1 cellular context compared by ENCODE assay signal in the genomic region with DNA sequence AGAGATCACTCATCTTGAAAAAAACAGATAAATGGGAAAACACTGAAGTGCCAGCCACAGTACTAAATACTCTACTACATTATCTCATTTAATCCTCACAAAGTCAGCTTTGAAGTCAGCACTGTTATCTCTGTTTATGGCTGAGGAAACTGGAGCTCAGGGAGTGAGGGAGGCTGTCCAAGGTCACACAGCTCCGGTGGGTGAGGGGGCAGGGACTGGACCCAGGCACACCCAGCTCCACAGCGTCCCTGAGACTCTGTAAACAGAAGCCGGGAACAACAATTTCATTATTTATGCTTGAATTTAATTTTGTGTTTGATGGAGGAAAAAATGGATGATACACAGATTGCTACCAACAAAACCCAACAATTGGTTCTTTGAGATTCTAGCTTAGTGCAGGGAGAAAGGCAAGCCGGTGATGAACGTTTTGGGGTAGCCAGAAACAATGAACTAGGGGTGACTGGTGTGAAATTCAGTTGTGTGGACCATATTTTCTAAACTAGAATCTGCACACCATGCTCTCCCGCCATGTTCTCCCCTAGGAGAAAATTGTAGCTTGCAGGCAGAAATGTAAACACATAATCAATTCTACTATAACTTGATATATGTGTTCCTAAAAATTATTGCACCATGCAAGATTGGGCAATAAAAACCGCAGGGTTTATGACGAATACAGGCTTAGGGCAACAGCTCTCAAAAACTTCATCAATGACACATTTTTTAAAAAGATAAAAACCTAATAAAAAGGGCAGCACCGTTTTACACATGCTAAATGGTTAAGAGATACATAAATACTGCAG.
TF ChIP-seq lines count a peak whose summit lies in the region.

A gene with protein sequence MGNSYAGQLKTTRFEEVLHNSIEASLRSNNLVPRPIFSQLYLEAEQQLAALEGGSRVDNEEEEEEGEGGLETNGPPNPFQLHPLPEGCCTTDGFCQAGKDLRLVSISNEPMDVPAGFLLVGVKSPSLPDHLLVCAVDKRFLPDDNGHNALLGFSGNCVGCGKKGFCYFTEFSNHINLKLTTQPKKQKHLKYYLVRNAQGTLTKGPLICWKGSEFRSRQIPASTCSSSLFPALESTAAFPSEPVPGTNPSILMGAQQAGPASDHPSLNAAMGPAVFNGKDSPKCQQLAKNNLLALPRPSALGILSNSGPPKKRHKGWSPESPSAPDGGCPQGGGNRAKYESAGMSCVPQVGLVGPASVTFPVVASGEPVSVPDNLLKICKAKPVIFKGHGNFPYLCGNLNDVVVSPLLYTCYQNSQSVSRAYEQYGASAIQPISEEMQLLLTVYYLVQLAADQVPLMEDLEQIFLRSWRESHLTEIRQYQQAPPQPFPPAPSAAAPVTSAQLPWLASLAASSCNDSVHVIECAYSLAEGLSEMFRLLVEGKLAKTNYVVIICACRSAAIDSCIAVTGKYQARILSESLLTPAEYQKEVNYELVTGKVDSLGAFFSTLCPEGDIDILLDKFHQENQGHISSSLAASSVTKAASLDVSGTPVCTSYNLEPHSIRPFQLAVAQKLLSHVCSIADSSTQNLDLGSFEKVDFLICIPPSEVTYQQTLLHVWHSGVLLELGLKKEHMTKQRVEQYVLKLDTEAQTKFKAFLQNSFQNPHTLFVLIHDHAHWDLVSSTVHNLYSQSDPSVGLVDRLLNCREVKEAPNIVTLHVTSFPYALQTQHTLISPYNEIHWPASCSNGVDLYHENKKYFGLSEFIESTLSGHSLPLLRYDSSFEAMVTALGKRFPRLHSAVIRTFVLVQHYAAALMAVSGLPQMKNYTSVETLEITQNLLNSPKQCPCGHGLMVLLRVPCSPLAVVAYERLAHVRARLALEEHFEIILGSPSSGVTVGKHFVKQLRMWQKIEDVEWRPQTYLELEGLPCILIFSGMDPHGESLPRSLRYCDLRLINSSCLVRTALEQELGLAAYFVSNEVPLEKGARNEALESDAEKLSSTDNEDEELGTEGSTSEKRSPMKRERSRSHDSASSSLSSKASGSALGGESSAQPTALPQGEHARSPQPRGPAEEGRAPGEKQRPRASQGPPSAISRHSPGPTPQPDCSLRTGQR (N-terminal part only) (plus strand): TSS at position 768 of the 800 bp plus-strand sequence. CDS start 22,570 bp downstream, outside the sequence.

TF ChIP-seq in HepG2, 621 proteins besides CTCF, POLR2A, EP300 and RAD21 (continued from another document and continues in another):
- TF ChIP-seq, protein P1, sequence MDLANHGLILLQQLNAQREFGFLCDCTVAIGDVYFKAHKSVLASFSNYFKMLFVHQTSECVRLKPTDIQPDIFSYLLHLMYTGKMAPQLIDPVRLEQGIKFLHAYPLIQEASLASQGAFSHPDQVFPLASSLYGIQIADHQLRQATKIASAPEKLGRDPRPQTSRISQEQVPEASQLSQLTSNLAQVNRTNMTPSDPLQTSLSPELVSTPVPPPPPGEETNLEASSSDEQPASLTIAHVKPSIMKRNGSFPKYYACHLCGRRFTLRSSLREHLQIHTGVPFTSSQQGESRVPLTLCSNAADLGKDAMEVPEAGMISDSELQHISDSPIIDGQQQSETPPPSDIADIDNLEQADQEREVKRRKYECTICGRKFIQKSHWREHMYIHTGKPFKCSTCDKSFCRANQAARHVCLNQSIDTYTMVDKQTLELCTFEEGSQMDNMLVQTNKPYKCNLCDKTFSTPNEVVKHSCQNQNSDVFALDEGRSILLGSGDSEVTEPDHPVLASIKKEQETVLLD (CRISPR knock-in tag; IDR thresholded peaks at IDR 0.05; ENCODE audit: low read depth), result no peak
- TF ChIP-seq, protein P2, sequence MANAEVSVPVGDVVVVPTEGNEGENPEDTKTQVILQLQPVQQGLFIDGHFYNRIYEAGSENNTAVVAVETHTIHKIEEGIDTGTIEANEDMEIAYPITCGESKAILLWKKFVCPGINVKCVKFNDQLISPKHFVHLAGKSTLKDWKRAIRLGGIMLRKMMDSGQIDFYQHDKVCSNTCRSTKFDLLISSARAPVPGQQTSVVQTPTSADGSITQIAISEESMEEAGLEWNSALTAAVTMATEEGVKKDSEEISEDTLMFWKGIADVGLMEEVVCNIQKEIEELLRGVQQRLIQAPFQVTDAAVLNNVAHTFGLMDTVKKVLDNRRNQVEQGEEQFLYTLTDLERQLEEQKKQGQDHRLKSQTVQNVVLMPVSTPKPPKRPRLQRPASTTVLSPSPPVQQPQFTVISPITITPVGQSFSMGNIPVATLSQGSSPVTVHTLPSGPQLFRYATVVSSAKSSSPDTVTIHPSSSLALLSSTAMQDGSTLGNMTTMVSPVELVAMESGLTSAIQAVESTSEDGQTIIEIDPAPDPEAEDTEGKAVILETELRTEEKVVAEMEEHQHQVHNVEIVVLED (CRISPR knock-in tag; IDR thresholded peaks at IDR 0.05; ENCODE audit: borderline replicate concordance), result 0 out of 2 replicates have a peak, but pooled peaks have one; percentile 35
- no peak for TF ChIP-seq ZNF260 (CRISPR knock-in tag; IDR thresholded peaks at IDR 0.05; ENCODE audit: borderline replicate concordance, low read depth)
- TF ChIP-seq, protein P3, sequence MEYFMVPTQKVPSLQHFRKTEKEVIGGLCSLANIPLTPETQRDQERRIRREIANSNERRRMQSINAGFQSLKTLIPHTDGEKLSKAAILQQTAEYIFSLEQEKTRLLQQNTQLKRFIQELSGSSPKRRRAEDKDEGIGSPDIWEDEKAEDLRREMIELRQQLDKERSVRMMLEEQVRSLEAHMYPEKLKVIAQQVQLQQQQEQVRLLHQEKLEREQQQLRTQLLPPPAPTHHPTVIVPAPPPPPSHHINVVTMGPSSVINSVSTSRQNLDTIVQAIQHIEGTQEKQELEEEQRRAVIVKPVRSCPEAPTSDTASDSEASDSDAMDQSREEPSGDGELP (IDR thresholded peaks at IDR 0.05; ENCODE audit: borderline replicate concordance, low read depth), result no peak
- TF ChIP-seq, protein P4, sequence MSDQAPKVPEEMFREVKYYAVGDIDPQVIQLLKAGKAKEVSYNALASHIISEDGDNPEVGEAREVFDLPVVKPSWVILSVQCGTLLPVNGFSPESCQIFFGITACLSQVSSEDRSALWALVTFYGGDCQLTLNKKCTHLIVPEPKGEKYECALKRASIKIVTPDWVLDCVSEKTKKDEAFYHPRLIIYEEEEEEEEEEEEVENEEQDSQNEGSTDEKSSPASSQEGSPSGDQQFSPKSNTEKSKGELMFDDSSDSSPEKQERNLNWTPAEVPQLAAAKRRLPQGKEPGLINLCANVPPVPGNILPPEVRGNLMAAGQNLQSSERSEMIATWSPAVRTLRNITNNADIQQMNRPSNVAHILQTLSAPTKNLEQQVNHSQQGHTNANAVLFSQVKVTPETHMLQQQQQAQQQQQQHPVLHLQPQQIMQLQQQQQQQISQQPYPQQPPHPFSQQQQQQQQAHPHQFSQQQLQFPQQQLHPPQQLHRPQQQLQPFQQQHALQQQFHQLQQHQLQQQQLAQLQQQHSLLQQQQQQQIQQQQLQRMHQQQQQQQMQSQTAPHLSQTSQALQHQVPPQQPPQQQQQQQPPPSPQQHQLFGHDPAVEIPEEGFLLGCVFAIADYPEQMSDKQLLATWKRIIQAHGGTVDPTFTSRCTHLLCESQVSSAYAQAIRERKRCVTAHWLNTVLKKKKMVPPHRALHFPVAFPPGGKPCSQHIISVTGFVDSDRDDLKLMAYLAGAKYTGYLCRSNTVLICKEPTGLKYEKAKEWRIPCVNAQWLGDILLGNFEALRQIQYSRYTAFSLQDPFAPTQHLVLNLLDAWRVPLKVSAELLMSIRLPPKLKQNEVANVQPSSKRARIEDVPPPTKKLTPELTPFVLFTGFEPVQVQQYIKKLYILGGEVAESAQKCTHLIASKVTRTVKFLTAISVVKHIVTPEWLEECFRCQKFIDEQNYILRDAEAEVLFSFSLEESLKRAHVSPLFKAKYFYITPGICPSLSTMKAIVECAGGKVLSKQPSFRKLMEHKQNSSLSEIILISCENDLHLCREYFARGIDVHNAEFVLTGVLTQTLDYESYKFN (CRISPR knock-in tag; conservative IDR thresholded peaks at IDR 0.05), result peak; percentile 94
- TF ChIP-seq ARID2 (CRISPR knock-in tag; IDR thresholded peaks at IDR 0.05; ENCODE audit: borderline replicate concordance), result no peak
- TF ChIP-seq SNRNP70 (IDR thresholded peaks at IDR 0.05; ENCODE audit: low read depth, low read length), result no peak
- no peak for TF ChIP-seq SP1 (IDR thresholded peaks at IDR 0.05)
- no peak for TF ChIP-seq SP1 (CRISPR knock-in tag; IDR thresholded peaks at IDR 0.05)
- TF ChIP-seq, protein P5, sequence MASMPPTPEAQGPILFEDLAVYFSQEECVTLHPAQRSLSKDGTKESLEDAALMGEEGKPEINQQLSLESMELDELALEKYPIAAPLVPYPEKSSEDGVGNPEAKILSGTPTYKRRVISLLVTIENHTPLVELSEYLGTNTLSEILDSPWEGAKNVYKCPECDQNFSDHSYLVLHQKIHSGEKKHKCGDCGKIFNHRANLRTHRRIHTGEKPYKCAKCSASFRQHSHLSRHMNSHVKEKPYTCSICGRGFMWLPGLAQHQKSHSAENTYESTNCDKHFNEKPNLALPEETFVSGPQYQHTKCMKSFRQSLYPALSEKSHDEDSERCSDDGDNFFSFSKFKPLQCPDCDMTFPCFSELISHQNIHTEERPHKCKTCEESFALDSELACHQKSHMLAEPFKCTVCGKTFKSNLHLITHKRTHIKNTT (CRISPR knock-in tag; IDR thresholded peaks at IDR 0.05), result no peak
- no peak for TF ChIP-seq TBP (CRISPR knock-in tag; IDR thresholded peaks at IDR 0.05)
- TF ChIP-seq ZNF660 (CRISPR knock-in tag; IDR thresholded peaks at IDR 0.05; ENCODE audit: borderline replicate concordance, low read depth), result no peak
- no peak for TF ChIP-seq TAF15 (IDR thresholded peaks at IDR 0.05; ENCODE audit: low read depth, low read length, poor library complexity, severe bottlenecking)
- TF ChIP-seq RCOR2 (CRISPR knock-in tag; IDR thresholded peaks at IDR 0.05), result peak; percentile 99
- no peak for TF ChIP-seq MAFF (IDR thresholded peaks at IDR 0.05; ENCODE audit: low read depth, low read length)
- TF ChIP-seq, protein P6, sequence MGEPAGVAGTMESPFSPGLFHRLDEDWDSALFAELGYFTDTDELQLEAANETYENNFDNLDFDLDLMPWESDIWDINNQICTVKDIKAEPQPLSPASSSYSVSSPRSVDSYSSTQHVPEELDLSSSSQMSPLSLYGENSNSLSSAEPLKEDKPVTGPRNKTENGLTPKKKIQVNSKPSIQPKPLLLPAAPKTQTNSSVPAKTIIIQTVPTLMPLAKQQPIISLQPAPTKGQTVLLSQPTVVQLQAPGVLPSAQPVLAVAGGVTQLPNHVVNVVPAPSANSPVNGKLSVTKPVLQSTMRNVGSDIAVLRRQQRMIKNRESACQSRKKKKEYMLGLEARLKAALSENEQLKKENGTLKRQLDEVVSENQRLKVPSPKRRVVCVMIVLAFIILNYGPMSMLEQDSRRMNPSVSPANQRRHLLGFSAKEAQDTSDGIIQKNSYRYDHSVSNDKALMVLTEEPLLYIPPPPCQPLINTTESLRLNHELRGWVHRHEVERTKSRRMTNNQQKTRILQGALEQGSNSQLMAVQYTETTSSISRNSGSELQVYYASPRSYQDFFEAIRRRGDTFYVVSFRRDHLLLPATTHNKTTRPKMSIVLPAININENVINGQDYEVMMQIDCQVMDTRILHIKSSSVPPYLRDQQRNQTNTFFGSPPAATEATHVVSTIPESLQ (CRISPR knock-in tag; conservative IDR thresholded peaks at IDR 0.05), result no peak
- TF ChIP-seq, protein P7, sequence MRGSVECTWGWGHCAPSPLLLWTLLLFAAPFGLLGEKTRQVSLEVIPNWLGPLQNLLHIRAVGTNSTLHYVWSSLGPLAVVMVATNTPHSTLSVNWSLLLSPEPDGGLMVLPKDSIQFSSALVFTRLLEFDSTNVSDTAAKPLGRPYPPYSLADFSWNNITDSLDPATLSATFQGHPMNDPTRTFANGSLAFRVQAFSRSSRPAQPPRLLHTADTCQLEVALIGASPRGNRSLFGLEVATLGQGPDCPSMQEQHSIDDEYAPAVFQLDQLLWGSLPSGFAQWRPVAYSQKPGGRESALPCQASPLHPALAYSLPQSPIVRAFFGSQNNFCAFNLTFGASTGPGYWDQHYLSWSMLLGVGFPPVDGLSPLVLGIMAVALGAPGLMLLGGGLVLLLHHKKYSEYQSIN (CRISPR knock-in tag; IDR thresholded peaks at IDR 0.05; ENCODE audit: borderline replicate concordance), result no peak
- TF ChIP-seq ZNF530 (CRISPR knock-in tag; IDR thresholded peaks at IDR 0.05; ENCODE audit: low read depth), result no peak
- TF ChIP-seq ZNF557 (CRISPR knock-in tag; IDR thresholded peaks at IDR 0.05), result no peak
- peak; percentile 85 for TF ChIP-seq ZBTB38 (CRISPR knock-in tag; IDR thresholded peaks at IDR 0.05)
- 0 out of 2 replicates have a peak, but pooled peaks have one; percentile 36 for TF ChIP-seq NR2F2 (IDR thresholded peaks at IDR 0.05; ENCODE audit: borderline replicate concordance, low read depth)
- peak; percentile 97 for TF ChIP-seq KDM1A (CRISPR knock-in tag; IDR thresholded peaks at IDR 0.05)
- TF ChIP-seq KLF15 (CRISPR knock-in tag; IDR thresholded peaks at IDR 0.05; ENCODE audit: borderline replicate concordance), result no peak
- no peak for TF ChIP-seq ATF7-NPFF (CRISPR knock-in tag; IDR thresholded peaks at IDR 0.05; ENCODE audit: low read depth)
- no peak for TF ChIP-seq DR1 (CRISPR knock-in tag; IDR thresholded peaks at IDR 0.05)
- no peak for TF ChIP-seq GZF1 (CRISPR knock-in tag; IDR thresholded peaks at IDR 0.05)
- TF ChIP-seq KAT7 (CRISPR knock-in tag; IDR thresholded peaks at IDR 0.05; ENCODE audit: borderline replicate concordance), result no peak
- TF ChIP-seq, protein P8, sequence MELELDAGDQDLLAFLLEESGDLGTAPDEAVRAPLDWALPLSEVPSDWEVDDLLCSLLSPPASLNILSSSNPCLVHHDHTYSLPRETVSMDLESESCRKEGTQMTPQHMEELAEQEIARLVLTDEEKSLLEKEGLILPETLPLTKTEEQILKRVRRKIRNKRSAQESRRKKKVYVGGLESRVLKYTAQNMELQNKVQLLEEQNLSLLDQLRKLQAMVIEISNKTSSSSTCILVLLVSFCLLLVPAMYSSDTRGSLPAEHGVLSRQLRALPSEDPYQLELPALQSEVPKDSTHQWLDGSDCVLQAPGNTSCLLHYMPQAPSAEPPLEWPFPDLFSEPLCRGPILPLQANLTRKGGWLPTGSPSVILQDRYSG (CRISPR knock-in tag; IDR thresholded peaks at IDR 0.05), result no peak
- TF ChIP-seq TAF1 (CRISPR knock-in tag; IDR thresholded peaks at IDR 0.05), result no peak
- peak; percentile 71; the same call in 1 of the 2 replicates for TF ChIP-seq ARNTL (CRISPR knock-in tag; IDR thresholded peaks at IDR 0.05)
- TF ChIP-seq ZNF337 (CRISPR knock-in tag; IDR thresholded peaks at IDR 0.05; ENCODE audit: borderline replicate concordance, low read depth), result no peak
- no peak for TF ChIP-seq ZNF672 (CRISPR knock-in tag; IDR thresholded peaks at IDR 0.05)
- TF ChIP-seq, protein P9, sequence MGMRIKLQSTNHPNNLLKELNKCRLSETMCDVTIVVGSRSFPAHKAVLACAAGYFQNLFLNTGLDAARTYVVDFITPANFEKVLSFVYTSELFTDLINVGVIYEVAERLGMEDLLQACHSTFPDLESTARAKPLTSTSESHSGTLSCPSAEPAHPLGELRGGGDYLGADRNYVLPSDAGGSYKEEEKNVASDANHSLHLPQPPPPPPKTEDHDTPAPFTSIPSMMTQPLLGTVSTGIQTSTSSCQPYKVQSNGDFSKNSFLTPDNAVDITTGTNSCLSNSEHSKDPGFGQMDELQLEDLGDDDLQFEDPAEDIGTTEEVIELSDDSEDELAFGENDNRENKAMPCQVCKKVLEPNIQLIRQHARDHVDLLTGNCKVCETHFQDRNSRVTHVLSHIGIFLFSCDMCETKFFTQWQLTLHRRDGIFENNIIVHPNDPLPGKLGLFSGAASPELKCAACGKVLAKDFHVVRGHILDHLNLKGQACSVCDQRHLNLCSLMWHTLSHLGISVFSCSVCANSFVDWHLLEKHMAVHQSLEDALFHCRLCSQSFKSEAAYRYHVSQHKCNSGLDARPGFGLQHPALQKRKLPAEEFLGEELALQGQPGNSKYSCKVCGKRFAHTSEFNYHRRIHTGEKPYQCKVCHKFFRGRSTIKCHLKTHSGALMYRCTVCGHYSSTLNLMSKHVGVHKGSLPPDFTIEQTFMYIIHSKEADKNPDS (CRISPR knock-in tag; IDR thresholded peaks at IDR 0.05), result peak; percentile 97
- no peak; the same call in 1 of the 2 replicates for TF ChIP-seq PHF8 (CRISPR knock-in tag; IDR thresholded peaks at IDR 0.05)
- TF ChIP-seq ZSCAN31 (CRISPR knock-in tag; IDR thresholded peaks at IDR 0.05; ENCODE audit: low read depth), result peak; percentile 56
- no peak for TF ChIP-seq PHB2 (IDR thresholded peaks at IDR 0.05; ENCODE audit: partially characterized antibody)
- peak; percentile 85 for TF ChIP-seq ZNF644 (CRISPR knock-in tag; IDR thresholded peaks at IDR 0.05; ENCODE audit: low read depth)
